ENCODE assay signal across 1 cellular context in genomic region chr20:56778765-56779195, GRCh38.
TF ChIP-seq lines count a peak whose summit lies in the region.

No MANE protein-coding gene starts in this region.

TF ChIP-seq in GM23338, 12 proteins besides CTCF, POLR2A, EP300 and RAD21 (continued from another document):
- TF ChIP-seq ZNF462 (CRISPR knock-in tag; IDR thresholded peaks at IDR 0.05) (no peak), JUNB (IDR thresholded peaks at IDR 0.05; ENCODE audit: unreplicated experiment) (no peak), ZNF331 (CRISPR knock-in tag; IDR thresholded peaks at IDR 0.05; ENCODE audit: low read depth) (no peak), STAT1 (IDR thresholded peaks at IDR 0.05; ENCODE audit: unreplicated experiment) (no peak), EZH2 (IDR thresholded peaks at IDR 0.05; ENCODE audit: low read depth, unreplicated experiment) (no peak), NANOG (IDR thresholded peaks at IDR 0.05; ENCODE audit: borderline replicate concordance) (no peak), EZH2phosphoT487 (IDR thresholded peaks at IDR 0.05; ENCODE audit: unreplicated experiment) (no peak), CREB1 (CRISPR knock-in tag; IDR thresholded peaks at IDR 0.05; ENCODE audit: low read depth) (no peak)
